ENCODE assay signal across 1 cellular context in genomic region chrX:48538641-48539344, GRCh38.
TF ChIP-seq lines count a peak whose summit lies in the region.

No MANE protein-coding gene starts in this region.

TF ChIP-seq in GM12878, 131 proteins besides CTCF, POLR2A, EP300 and RAD21:
- TF ChIP-seq SMARCA5 (IDR thresholded peaks at IDR 0.05) (0 out of 2 replicates have a peak, but pooled peaks have one; percentile 28), MLLT1 (IDR thresholded peaks at IDR 0.05) (peak; percentile 68), RELA (IDR thresholded peaks at IDR 0.05; ENCODE audit: borderline replicate concordance, partially characterized antibody) (no peak), EGR1 (IDR thresholded peaks at IDR 0.05; ENCODE audit: borderline replicate concordance in 1 of 2, low read depth in 2 of 2, low read length in 2 of 2) (no peak)
